In genomic region chr1:6260961-6261614, GRCh38 we compare ENCODE assay signal across 8 cellular contexts. TPM values are rescaled to one million over a fixed set of nuclear protein-coding genes. Genes with fewer than 3 reads are reported as not detected.
DNase-seq lines count a peak whose midpoint lies in the region; ATAC-seq and TF ChIP-seq lines count a peak whose summit lies in the region.

GPR153 (minus strand) TSS chr1:6261098; CDS start chr1:6254905, 6,193 bp downstream.

- no peak within 1 kb of the TSS for H3K27ac Mint-ChIP-seq in activated CD8-positive, alpha-beta T cell treated with anti-CD3 and anti-CD28 coated beads for 36 hours
- H3K27ac Mint-ChIP-seq in natural killer cell: peak within 1 kb of the TSS in 1 of 2 donors; percentile 54

- H3K4me1 ChIP-seq in thoracic aorta (ENCODE audit: control insufficient read depth in 1 of 2, low read depth in 2 of 2): peaks cover 0 to 23% of the 10 kb centered on the region in 2 donors

- intact Hi-C loops in activated CD8-positive, alpha-beta T cell treated with anti-CD3 and anti-CD28 coated beads for 36 hours (cut with micrococcal nuclease): no loop called here
- intact Hi-C loops in natural killer cell (cut with micrococcal nuclease): loop anchor here (1.0 kb wide), 1 partner anchor 33 kb away; no protein-coding TSS in a partner anchor

- no peak for TF ChIP-seq POLR2A in GM18505 (IDR thresholded peaks at IDR 0.05; ENCODE audit: borderline replicate concordance, extremely low read depth, insufficient read depth, insufficient read length)

- H3K4me1 Mint-ChIP-seq in activated CD8-positive, alpha-beta T cell treated with anti-CD3 and anti-CD28 coated beads for 36 hours (ENCODE audit: low read depth): peaks cover 4% of the 10 kb centered on the region
- H3K4me1 Mint-ChIP-seq in natural killer cell: peaks cover 0 to 11% of the 10 kb centered on the region in 2 donors

- ATAC-seq in GM18505 (IDR thresholded peaks at IDR 0.05; ENCODE audit: unreplicated experiment) (peak; percentile 49), natural killer cell (peak; percentile 62 to 71 (median 70)), thoracic aorta (ENCODE audit: insufficient number of reproducible peaks, low FRiP score, low read depth) (no peak), HG03108 (IDR thresholded peaks at IDR 0.05; ENCODE audit: unreplicated experiment) (no peak), HG03159 (IDR thresholded peaks at IDR 0.05; ENCODE audit: unreplicated experiment) (no peak)
- ATAC-seq in activated CD8-positive, alpha-beta T cell treated with anti-CD3 and anti-CD28 coated beads for 36 hours: peak; percentile 80

- H3K27me3 ChIP-seq in MG63: no peaks in the 10 kb centered on the region
- peaks cover 4% of the 10 kb centered on the region for H3K27me3 ChIP-seq in thoracic aorta (replicated peaks; ENCODE audit: insufficient read depth)

- POLR2A ChIA-PET in activated CD8-positive, alpha-beta T cell treated with anti-CD3 and anti-CD28 coated beads for 36 hours (lab: Charles Lee): interaction anchor here (1.4 kb wide), 1 partner anchor 17 kb away, joined by 4 read pairs; no protein-coding TSS in a partner anchor

- peak within 1 kb of the TSS; percentile 33 for H3K4me3 Mint-ChIP-seq in activated CD8-positive, alpha-beta T cell treated with anti-CD3 and anti-CD28 coated beads for 36 hours
- peak within 1 kb of the TSS; percentile 76 for H3K4me3 Mint-ChIP-seq in natural killer cell

- peaks cover 3% of the 10 kb centered on the region; the same call in 1 of the 2 replicates for H3K36me3 ChIP-seq in MG63
- no peaks in the 10 kb centered on the region for H3K36me3 ChIP-seq in thoracic aorta

- H3K9me3 ChIP-seq in MG63 (no peaks in the 10 kb centered on the region), thoracic aorta (no peaks in the 10 kb centered on the region)

- no peaks in the 10 kb centered on the region for H3K36me3 Mint-ChIP-seq in activated CD8-positive, alpha-beta T cell treated with anti-CD3 and anti-CD28 coated beads for 36 hours (ENCODE audit: low read depth)
- no peaks in the 10 kb centered on the region for H3K36me3 Mint-ChIP-seq in natural killer cell

- H3K9me3 Mint-ChIP-seq in activated CD8-positive, alpha-beta T cell treated with anti-CD3 and anti-CD28 coated beads for 36 hours: no peaks in the 10 kb centered on the region
- H3K9me3 Mint-ChIP-seq in natural killer cell: no peaks in the 10 kb centered on the region

- H3K27ac ChIP-seq in thoracic aorta: no peak within 1 kb of the TSS

- DNase-seq in MG63: peak; percentile 68
- DNase-seq in activated CD8-positive, alpha-beta T cell treated with anti-CD3 and anti-CD28 coated beads for 36 hours: peak; percentile 60
- DNase-seq in epithelial cell of proximal tubule (ENCODE audit: low read depth): no peak
- peak; percentile 50 for DNase-seq in natural killer cell
- no peak for DNase-seq in thoracic aorta (ENCODE audit: low spot score)

- peaks cover 16% of the 10 kb centered on the region for H3K27me3 Mint-ChIP-seq in activated CD8-positive, alpha-beta T cell treated with anti-CD3 and anti-CD28 coated beads for 36 hours
- no peaks in the 10 kb centered on the region for H3K27me3 Mint-ChIP-seq in natural killer cell (ENCODE audit: low read depth in 2 of 2)

- H3K4me3 ChIP-seq in MG63 (peak within 1 kb of the TSS; percentile 60), epithelial cell of proximal tubule (ENCODE audit: low read depth, low read length) (peak within 1 kb of the TSS; percentile 65), thoracic aorta (peak within 1 kb of the TSS; percentile 74)

- CTCF ChIA-PET in activated CD8-positive, alpha-beta T cell treated with anti-CD3 and anti-CD28 coated beads for 36 hours (lab: Charles Lee): interaction anchor here (1.0 to 2.2 kb wide), 4 partner anchors 14 to 163 kb away, joined by 3 to 13 read pairs (median 4); no protein-coding TSS in a partner anchor

- TF ChIP-seq CTCF in activated CD8-positive, alpha-beta T cell treated with anti-CD3 and anti-CD28 coated beads for 36 hours (IDR thresholded peaks at IDR 0.05): no peak
- TF ChIP-seq CTCF in epithelial cell of proximal tubule (conservative IDR thresholded peaks at IDR 0.05; ENCODE audit: low read depth, low read length) (no peak), natural killer cell (IDR thresholded peaks at IDR 0.05) (no peak), thoracic aorta (IDR thresholded peaks at IDR 0.05) (no peak)

RNA-seq across cellular contexts. Expression of gene GPR153, which starts in this region (rescaled TPM):
- 5.0 and 6.3 TPM in 2 replicates for total RNA-seq in MG63 (2014; rRNA removed; shearing (Covaris generic); ENCODE audit: low replicate concordance)
- total RNA-seq in activated CD8-positive, alpha-beta T cell treated with anti-CD3 and anti-CD28 coated beads for 36 hours: under 1 TPM; 0.34 to 0.41 TPM
- 2.2 and 6.4 TPM in 2 replicates for total RNA-seq in epithelial cell of proximal tubule
- total RNA-seq in natural killer cell: 1 to 10 TPM; 8.5 to 9.7 (median 8.7) TPM
- 1 to 10 TPM; 4.6 to 4.7 TPM for total RNA-seq in thoracic aorta

Comparison
In these comparisons a context has a peak if more than half of its experiments do, and no peak if none do; other contexts are left out.
1. Peak in DNase-seq and ATAC-seq in activated CD8-positive, alpha-beta T cell treated with anti-CD3 and anti-CD28 coated beads for 36 hours; RNA of the gene not detected or under 1 TPM.
2. ATAC-seq: peak in GM18505 (single experiment) and natural killer cell (3 of 3); none in thoracic aorta (single experiment), HG03108 (single experiment) and HG03159 (single experiment).
3. DNase-seq: peak in MG63 (single experiment) and natural killer cell (single experiment); none in epithelial cell of proximal tubule (single experiment) and thoracic aorta (single experiment).
4. Peak in every context shown above with its lines, with median percentiles within 50 percentile points of each other: H3K4me3 ChIP-seq.